13 cellular contexts compared by ENCODE assay signal in genomic region chr15:59002418-59002859, GRCh38. TPM values are rescaled to one million over a fixed set of nuclear protein-coding genes. Genes with fewer than 3 reads are reported as not detected.
DNase-seq lines count a peak whose midpoint lies in the region; ATAC-seq, FAIRE-seq and TF ChIP-seq lines count a peak whose summit lies in the region.
"Had no signal": no experiment of that assay in that cellular context is flagged by ENCODE, and none has a peak within 500 bp of the region (broad histone marks: within the 10 kb centered on the region; RNA-seq: fewer than 3 reads in every experiment).

No MANE protein-coding gene starts in this region.

- intact Hi-C loops in CD8-positive, alpha-beta T cell (cut with DNase I, micrococcal nuclease): no loop called here

- no peaks in the 10 kb centered on the region for H3K27me3 ChIP-seq in CD8-positive, alpha-beta T cell (ENCODE audit: insufficient read depth, low read length)
- H3K27me3 ChIP-seq: heart left ventricle had no signal

- CTCF ChIA-PET in CD8-positive, alpha-beta T cell (lab: Charles Lee): no interaction called here

- no peak for DNase-seq in CD8-positive, alpha-beta T cell
- DNase-seq in SIG-M5 (lab: John Stamatoyannopoulos, UW): peak; percentile 77
- no peak for DNase-seq in memory B cell (ENCODE audit: low spot score in 2 of 2)
- DNase-seq in activated naive CD4-positive, alpha-beta T cell (lab: John Stamatoyannopoulos, UW): no peak
- DNase-seq in HPDE6-E6E7 (ENCODE audit: extremely low spot score): no peak
- no peak for DNase-seq in urothelium cell line (ENCODE audit: low spot score)
- DNase-seq: GOT3, heart left ventricle, left ventricle myocardium superior, occipital lobe, WERI-Rb-1 had no signal

- peak overlapping the region; percentile 76 for H3K27ac Mint-ChIP-seq in CD8-positive, alpha-beta T cell
- peak overlapping the region; percentile 89 for H3K27ac Mint-ChIP-seq in memory B cell

- TF ChIP-seq CTCF in CD8-positive, alpha-beta T cell (IDR thresholded peaks at IDR 0.05): no peak

- H3K27me3 Mint-ChIP-seq in CD8-positive, alpha-beta T cell (ENCODE audit: low read depth): no peaks in the 10 kb centered on the region
- H3K27me3 Mint-ChIP-seq in memory B cell: no peaks in the 10 kb centered on the region

- H3K36me3 ChIP-seq in CD8-positive, alpha-beta T cell (ENCODE audit: insufficient read depth, low read length): no peaks in the 10 kb centered on the region

- H3K9me3 ChIP-seq in CD8-positive, alpha-beta T cell (ENCODE audit: low read length): no peaks in the 10 kb centered on the region
- H3K9me3 ChIP-seq: heart left ventricle had no signal

- no peaks in the 10 kb centered on the region for H3K4me1 ChIP-seq in CD8-positive, alpha-beta T cell (ENCODE audit: insufficient read depth, low read length)

- POLR2A ChIA-PET in CD8-positive, alpha-beta T cell (lab: Charles Lee): no interaction called here

- ATAC-seq in CD8-positive, alpha-beta T cell: no peak
- ATAC-seq in HG02885 (IDR thresholded peaks at IDR 0.05; ENCODE audit: poor library complexity, unreplicated experiment) (peak; percentile 39), memory B cell (ENCODE audit: low read depth) (peak; percentile 67), GM21825 (IDR thresholded peaks at IDR 0.05; ENCODE audit: unreplicated experiment) (no peak)
- ATAC-seq: heart left ventricle, left ventricle myocardium superior had no signal

- no peak overlapping the region for H3K27ac ChIP-seq in CD8-positive, alpha-beta T cell (ENCODE audit: low read depth, low read length)
- H3K27ac ChIP-seq: WERI-Rb-1 had no signal

- no peak for FAIRE-seq in urothelium cell line (lab: Jason Lieb, UNC)

- no peak overlapping the region for H3K4me3 Mint-ChIP-seq in CD8-positive, alpha-beta T cell
- H3K4me3 Mint-ChIP-seq in memory B cell: peak overlapping the region; percentile 60

- peaks cover 57% of the 10 kb centered on the region for H3K4me1 Mint-ChIP-seq in CD8-positive, alpha-beta T cell (ENCODE audit: low read depth)
- peaks cover 30% of the 10 kb centered on the region for H3K4me1 Mint-ChIP-seq in memory B cell

- no peaks in the 10 kb centered on the region for H3K9me3 Mint-ChIP-seq in CD8-positive, alpha-beta T cell
- no peaks in the 10 kb centered on the region for H3K9me3 Mint-ChIP-seq in memory B cell

- H3K4me3 ChIP-seq in CD8-positive, alpha-beta T cell (ENCODE audit: low read depth, low read length): no peak overlapping the region
- H3K4me3 ChIP-seq: heart left ventricle had no signal

- H3K36me3 Mint-ChIP-seq in CD8-positive, alpha-beta T cell: peaks cover 42% of the 10 kb centered on the region
- peaks cover 22% of the 10 kb centered on the region for H3K36me3 Mint-ChIP-seq in memory B cell

RNA-seq across cellular contexts. Expression of gene RNF111, which starts 15.0 kb away (rescaled TPM):
- 10 to 100 TPM; 25.2 to 28.4 TPM for total RNA-seq in CD8-positive, alpha-beta T cell

Comparison
In these comparisons a context has a peak if more than half of its experiments do, and no peak if none do; other contexts are left out.
1. ATAC-seq: peak in HG02885 (single experiment) and memory B cell (single experiment); none in CD8-positive, alpha-beta T cell (single experiment) and GM21825 (single experiment).